ENCODE assay signal across 1 cellular context in genomic region chr4:141109983-141110382, GRCh38.
TF ChIP-seq lines count a peak whose summit lies in the region.

No MANE protein-coding gene starts in this region.

TF ChIP-seq in HCT116, 20 proteins besides CTCF, POLR2A, EP300 and RAD21 (continued from another document):
- TF ChIP-seq ZNF274 (IDR thresholded peaks at IDR 0.05; ENCODE audit: low read depth, low read length), result no peak
- TF ChIP-seq CBX3 (IDR thresholded peaks at IDR 0.05; ENCODE audit: low read depth), result no peak
